3 cellular contexts compared by ENCODE assay signal in the genomic region with DNA sequence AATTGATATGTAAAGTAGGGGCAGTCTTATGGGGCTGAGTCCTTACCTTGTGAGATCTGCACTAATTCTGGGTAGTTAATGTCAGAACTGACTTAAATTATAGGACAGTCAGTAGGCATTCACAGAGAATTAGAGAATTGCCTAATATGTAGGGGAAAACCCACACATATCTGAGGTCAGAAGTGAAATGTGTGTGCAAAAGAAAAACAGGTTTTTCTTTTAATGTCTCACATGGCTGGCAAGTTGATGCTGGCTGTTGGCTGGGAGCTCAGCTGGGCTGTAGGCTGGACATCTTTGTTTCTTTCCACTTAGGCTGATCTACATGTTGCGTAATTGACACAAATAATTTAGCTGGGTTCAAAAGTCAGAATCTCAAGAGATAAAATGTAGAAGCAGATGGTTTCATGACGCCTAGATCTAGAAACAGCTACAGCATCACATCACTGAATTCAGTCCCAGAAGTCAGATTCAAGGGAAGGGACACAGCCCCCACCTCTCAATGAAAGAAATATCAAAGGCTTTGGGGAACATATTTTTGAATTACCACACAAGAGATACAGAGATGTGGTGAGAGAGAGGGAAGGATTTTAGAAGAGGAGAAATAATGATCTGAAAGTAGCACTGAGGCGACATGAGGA.
TF ChIP-seq lines count a peak whose summit lies in the region.

No MANE protein-coding gene starts in this region.

TF ChIP-seq in IMR-90, 13 proteins besides CTCF, POLR2A, EP300 and RAD21:
- TF ChIP-seq MXI1 (IDR thresholded peaks at IDR 0.05; ENCODE audit: borderline replicate concordance, low read depth, low read length) (no peak), RCOR1 (IDR thresholded peaks at IDR 0.05; ENCODE audit: insufficient replicate concordance, low read length) (no peak), CHD1 (IDR thresholded peaks at IDR 0.05; ENCODE audit: low read depth, low read length) (no peak), BHLHE40 (IDR thresholded peaks at IDR 0.05; ENCODE audit: low read depth, low read length) (no peak), USF2 (IDR thresholded peaks at IDR 0.05; ENCODE audit: low read depth, low read length) (no peak), MAFK (IDR thresholded peaks at IDR 0.05; ENCODE audit: low read depth, low read length) (no peak), MAZ (IDR thresholded peaks at IDR 0.05; ENCODE audit: borderline replicate concordance, low read depth, low read length) (no peak), CEBPB (IDR thresholded peaks at IDR 0.05; ENCODE audit: low read depth, low read length) (peak; percentile 95), FOS (IDR thresholded peaks at IDR 0.05; ENCODE audit: low read depth, low read length) (no peak)

TF ChIP-seq in H1, 55 proteins besides CTCF, POLR2A, EP300 and RAD21:
- TF ChIP-seq CEBPB (IDR thresholded peaks at IDR 0.05; ENCODE audit: low read depth, low read length) (peak; percentile 53; the same call in 1 of the 2 replicates), CHD1 (IDR thresholded peaks at IDR 0.05; ENCODE audit: low read depth, low read length) (no peak), SIN3A (conservative IDR thresholded peaks at IDR 0.05 in 1 of 2, IDR thresholded peaks at IDR 0.05 in 1 of 2; ENCODE audit: low read depth in 1 of 2, low read length in 2 of 2) (no peak)
TF ChIP-seq in H1: peak in this region for 1.

TF ChIP-seq in HepG2, 621 proteins besides CTCF, POLR2A, EP300 and RAD21:
- TF ChIP-seq, protein P1, sequence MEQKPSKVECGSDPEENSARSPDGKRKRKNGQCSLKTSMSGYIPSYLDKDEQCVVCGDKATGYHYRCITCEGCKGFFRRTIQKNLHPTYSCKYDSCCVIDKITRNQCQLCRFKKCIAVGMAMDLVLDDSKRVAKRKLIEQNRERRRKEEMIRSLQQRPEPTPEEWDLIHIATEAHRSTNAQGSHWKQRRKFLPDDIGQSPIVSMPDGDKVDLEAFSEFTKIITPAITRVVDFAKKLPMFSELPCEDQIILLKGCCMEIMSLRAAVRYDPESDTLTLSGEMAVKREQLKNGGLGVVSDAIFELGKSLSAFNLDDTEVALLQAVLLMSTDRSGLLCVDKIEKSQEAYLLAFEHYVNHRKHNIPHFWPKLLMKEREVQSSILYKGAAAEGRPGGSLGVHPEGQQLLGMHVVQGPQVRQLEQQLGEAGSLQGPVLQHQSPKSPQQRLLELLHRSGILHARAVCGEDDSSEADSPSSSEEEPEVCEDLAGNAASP (CRISPR knock-in tag; IDR thresholded peaks at IDR 0.05; ENCODE audit: borderline replicate concordance): no peak
- TF ChIP-seq ASH2L (IDR thresholded peaks at IDR 0.05; ENCODE audit: insufficient read length, low read depth, low read length): no peak
- peak; percentile 53; the same call in 1 of the 2 replicates for TF ChIP-seq CEBPB (IDR thresholded peaks at IDR 0.05; ENCODE audit: borderline replicate concordance, low read depth, low read length)
TF ChIP-seq in HepG2: peak in this region for 1.
